Comparison of ENCODE assay signal across 16 cellular contexts in genomic region chr7:85230623-85231022, GRCh38. TPM values are rescaled to one million over a fixed set of nuclear protein-coding genes. Genes with fewer than 3 reads are reported as not detected.
"Had no signal": no experiment of that assay in that cellular context is flagged by ENCODE, and none has a peak within 500 bp of the region (broad histone marks: within the 10 kb centered on the region; RNA-seq: fewer than 3 reads in every experiment).

No MANE protein-coding gene starts in this region.

- H3K4me1 ChIP-seq: pancreas, stomach had no signal

- H3K9me3 Mint-ChIP-seq: activated naive CD8-positive, alpha-beta T cell treated with anti-CD3 and anti-CD28 coated beads, Interleukin-2, amount 10 ng/mL, durations not matched to agents 7 days and 5 days had no signal

- H3K4me3 Mint-ChIP-seq: activated CD8-positive, alpha-beta T cell treated with anti-CD3 and anti-CD28 coated beads, Interleukin-2, amount 10 ng/mL, durations not matched to agents 7 days and 5 days; activated naive CD8-positive, alpha-beta T cell treated with anti-CD3 and anti-CD28 coated beads, Interleukin-2, amount 10 ng/mL, durations not matched to agents 7 days and 5 days; dendritic cell treated with granulocyte-macrophage colony-stimulating factor and Interleukin-4, amounts not matched to agents 40 ng/mL and 50 ng/mL, for 4 days; neural crest cell had no signal

- DNase-seq: activated CD4-positive, alpha-beta T cell treated with anti-CD3 and anti-CD28 coated beads for 4 hours; activated CD8-positive, alpha-beta memory T cell treated with anti-CD3 and anti-CD28 coated beads, Interleukin-2, amount 50 U/mL, for 48 hours; activated CD8-positive, alpha-beta T cell treated with anti-CD3 and anti-CD28 coated beads, Interleukin-2, amount 10 ng/mL, durations not matched to agents 7 days and 5 days; activated naive CD8-positive, alpha-beta T cell treated with anti-CD3 and anti-CD28 coated beads, Interleukin-2, amount 10 ng/mL, durations not matched to agents 7 days and 5 days; anterior cingulate cortex; cerebellar nuclear complex; erythroblast; hippocampal formation; kidney glomerular epithelial cell; pancreas; retina; stimulated activated CD4-positive, alpha-beta T cell treated with anti-CD3 and anti-CD28 coated beads, Interleukin-15, amount 100 ng/mL, for 24 hours; stimulated activated CD4-positive, alpha-beta T cell treated with anti-CD3 and anti-CD28 coated beads, Interleukin-4, amount 100 ng/mL, for 24 hours; stomach had no signal

- ATAC-seq: activated CD8-positive, alpha-beta T cell treated with anti-CD3 and anti-CD28 coated beads, Interleukin-2, amount 10 ng/mL, durations not matched to agents 7 days and 5 days; pancreas had no signal

- H3K27me3 Mint-ChIP-seq: activated naive CD8-positive, alpha-beta T cell treated with anti-CD3 and anti-CD28 coated beads, Interleukin-2, amount 10 ng/mL, durations not matched to agents 7 days and 5 days; dendritic cell treated with granulocyte-macrophage colony-stimulating factor and Interleukin-4, amounts not matched to agents 40 ng/mL and 50 ng/mL, for 4 days had no signal

- H3K36me3 Mint-ChIP-seq: activated naive CD8-positive, alpha-beta T cell treated with anti-CD3 and anti-CD28 coated beads, Interleukin-2, amount 10 ng/mL, durations not matched to agents 7 days and 5 days had no signal

- H3K27me3 ChIP-seq: pancreas, stomach had no signal

- H3K36me3 ChIP-seq: pancreas, stomach had no signal

- H3K4me1 Mint-ChIP-seq: activated naive CD8-positive, alpha-beta T cell treated with anti-CD3 and anti-CD28 coated beads, Interleukin-2, amount 10 ng/mL, durations not matched to agents 7 days and 5 days had no signal

- H3K9me3 ChIP-seq: pancreas, stomach had no signal

- H3K27ac Mint-ChIP-seq: activated CD8-positive, alpha-beta T cell treated with anti-CD3 and anti-CD28 coated beads, Interleukin-2, amount 10 ng/mL, durations not matched to agents 7 days and 5 days; activated naive CD8-positive, alpha-beta T cell treated with anti-CD3 and anti-CD28 coated beads, Interleukin-2, amount 10 ng/mL, durations not matched to agents 7 days and 5 days; dendritic cell treated with granulocyte-macrophage colony-stimulating factor and Interleukin-4, amounts not matched to agents 40 ng/mL and 50 ng/mL, for 4 days had no signal

- H3K27ac ChIP-seq: pancreas, stomach had no signal

- H3K4me3 ChIP-seq: pancreas, stomach had no signal

RNA-seq across cellular contexts. Expression of gene SEMA3D, which starts 43.8 kb away (rescaled TPM):
- total RNA-seq: activated CD8-positive, alpha-beta T cell treated with anti-CD3 and anti-CD28 coated beads, Interleukin-2, amount 10 ng/mL, durations not matched to agents 7 days and 5 days; activated naive CD8-positive, alpha-beta T cell treated with anti-CD3 and anti-CD28 coated beads, Interleukin-2, amount 10 ng/mL, durations not matched to agents 7 days and 5 days had no signal
